Comparison of ENCODE assay signal across 9 cellular contexts in genomic region chr12:48001426-48002178, GRCh38. TPM values are rescaled to one million over a fixed set of nuclear protein-coding genes. Genes with fewer than 3 reads are reported as not detected.
A peak's percentile ranks its signal among the peaks of the same experiment; 100 is the strongest.
DNase-seq lines count a peak whose midpoint lies in the region; ATAC-seq, FAIRE-seq and TF ChIP-seq lines count a peak whose summit lies in the region.
"Had no signal": no experiment of that assay in that cellular context is flagged by ENCODE, and none has a peak within 500 bp of the region (broad histone marks: within the 10 kb centered on the region; RNA-seq: fewer than 3 reads in every experiment).

No MANE protein-coding gene starts in this region.

- H3K4me1 Mint-ChIP-seq in CD14-positive monocyte (peaks cover 34% of the 10 kb centered on the region), osteocyte (ENCODE audit: unreplicated experiment) (peaks cover 37% of the 10 kb centered on the region)

- no peak for FAIRE-seq in frontal cortex (lab: Jason Lieb, UNC)

- H3K4me3 Mint-ChIP-seq in CD14-positive monocyte = peak overlapping the region; percentile 48 to 88
- peak overlapping the region; percentile 88 for H3K4me3 Mint-ChIP-seq in osteocyte (ENCODE audit: unreplicated experiment)

- no peak overlapping the region for H3K27ac Mint-ChIP-seq in CD14-positive monocyte
- H3K27ac Mint-ChIP-seq in osteocyte (ENCODE audit: unreplicated experiment) = peak overlapping the region; percentile 66

- peaks cover 0 to 3% of the 10 kb centered on the region in 2 donors for H3K36me3 Mint-ChIP-seq in CD14-positive monocyte
- H3K36me3 Mint-ChIP-seq in osteocyte (ENCODE audit: unreplicated experiment) = no peaks in the 10 kb centered on the region

- ATAC-seq in GM18909 (IDR thresholded peaks at IDR 0.05; ENCODE audit: poor library complexity, unreplicated experiment) = no peak

- DNase-seq in CD14-positive monocyte (ENCODE audit: low spot score) (peak; percentile 27), HT1080 (ENCODE audit: low read depth) (peak; percentile 35), frontal cortex (ENCODE audit: low spot score in 2 of 2) (peak; percentile 56 to 58), osteocyte (ENCODE audit: extremely low spot score, unreplicated experiment) (no peak), cerebellar nuclear complex (lab: John Stamatoyannopoulos, UW) (no peak), SKM-1 (lab: John Stamatoyannopoulos, UW; ENCODE audit: unreplicated experiment) (no peak)

- intact Hi-C loops in CD14-positive monocyte (cut with micrococcal nuclease) = no loop called here

- TF ChIP-seq CTCF in CD14-positive monocyte (IDR thresholded peaks at IDR 0.05) (no peak), WI38 (IDR thresholded peaks at IDR 0.05; ENCODE audit: low read depth, low read length) (no peak), osteocyte (IDR thresholded peaks at IDR 0.05) (no peak)

- peaks cover 92 to 95% (median 93%) of the 10 kb centered on the region in 3 donors for H3K27me3 Mint-ChIP-seq in CD14-positive monocyte (ENCODE audit: low read depth in 3 of 3)
- peaks cover 75% of the 10 kb centered on the region for H3K27me3 Mint-ChIP-seq in osteocyte (ENCODE audit: unreplicated experiment)

- peaks cover 0 to 18% (median 8%) of the 10 kb centered on the region in 7 donors for H3K9me3 Mint-ChIP-seq in CD14-positive monocyte
- no peaks in the 10 kb centered on the region for H3K9me3 Mint-ChIP-seq in osteocyte (ENCODE audit: unreplicated experiment)

- H3K4me3 ChIP-seq in WI38 (ENCODE audit: low read depth, low read length) = peak overlapping the region; percentile 62

RNA-seq across cellular contexts. Expression of gene COL2A1, which starts 2.7 kb away (rescaled TPM):
- not detected for polyA plus RNA-seq in CD14-positive monocyte
- total RNA-seq in HT1080 (2014; rRNA removed; shearing (Covaris generic)) = 0.02 and 0.07 TPM in 2 replicates
- 0.05 TPM in 1 of 2 replicates, not detected in the other for polyA plus RNA-seq in HT1080 (2015; cell fraction: cytosol; rRNA removed)
- 0.09 and 0.23 TPM in 2 replicates for polyA plus RNA-seq in HT1080 (2015; cell fraction: nucleus; rRNA removed)
- total RNA-seq in frontal cortex (0.82 TPM), osteocyte (0.70 and 2.0 TPM in 2 replicates)
- total RNA-seq: renal cortical epithelial cell had no signal

RNA-seq across cellular contexts. Expression of gene TMEM106C, which starts 38.2 kb away (rescaled TPM):
- 1 to 10 TPM; 8.7 to 9.7 TPM for polyA plus RNA-seq in CD14-positive monocyte
- 133 and 139 TPM in 2 replicates for total RNA-seq in HT1080 (2014; rRNA removed; shearing (Covaris generic))
- polyA plus RNA-seq in HT1080 (2015; cell fraction: cytosol; rRNA removed) = 119 and 160 TPM in 2 replicates
- polyA plus RNA-seq in HT1080 (2015; cell fraction: nucleus; rRNA removed) = 78.5 and 89.8 TPM in 2 replicates
- total RNA-seq in frontal cortex (59.1 TPM), osteocyte (53.2 and 60.9 TPM in 2 replicates)

Comparison
In these comparisons a context has a peak if more than half of its experiments do, and no peak if none do; other contexts are left out.
1. DNase-seq: peak in CD14-positive monocyte (single experiment), HT1080 (single experiment) and frontal cortex (2 of 2); none in osteocyte (single experiment), cerebellar nuclear complex (0 of 2) and SKM-1 (single experiment).